Comparison of ENCODE assay signal across 1 cellular context in the genomic region with DNA sequence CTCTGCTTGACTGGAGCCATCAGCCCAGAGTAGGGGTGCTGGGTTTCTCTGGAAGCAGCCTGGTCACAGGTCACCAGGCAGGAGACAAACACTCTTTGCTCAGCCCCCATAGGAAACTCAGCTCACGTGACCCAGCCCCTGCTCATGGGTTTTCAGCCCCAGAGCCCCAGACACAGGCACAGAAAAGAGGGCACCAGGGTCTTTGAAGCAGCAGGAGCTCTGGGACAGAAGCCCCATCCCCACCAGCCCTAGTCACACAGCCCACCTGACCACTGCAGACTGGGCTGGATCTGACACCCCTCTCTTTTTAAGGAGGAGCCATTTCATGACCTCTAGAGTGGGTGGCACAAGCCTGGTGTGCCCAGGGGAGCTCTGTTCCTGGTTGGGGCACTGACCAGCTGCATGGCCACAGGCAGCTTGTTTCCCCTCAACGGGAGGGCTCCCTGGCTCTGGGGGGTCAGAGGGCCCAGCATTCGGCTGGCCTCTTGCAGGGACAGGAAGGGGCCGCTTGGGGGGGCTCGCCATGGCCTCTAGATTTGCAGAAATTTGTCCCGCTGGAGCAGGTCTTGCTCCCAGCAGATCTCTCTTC.
TF ChIP-seq lines count a peak whose summit lies in the region.

No MANE protein-coding gene starts in this region.

TF ChIP-seq in HepG2, 621 proteins besides CTCF, POLR2A, EP300 and RAD21 (continued from another document and continues in another):
- TF ChIP-seq DMAP1 (CRISPR knock-in tag; IDR thresholded peaks at IDR 0.05) (no peak), ZFP62 (CRISPR knock-in tag; IDR thresholded peaks at IDR 0.05) (no peak), MYNN (CRISPR knock-in tag; IDR thresholded peaks at IDR 0.05; ENCODE audit: low read depth) (no peak), ZNF343 (CRISPR knock-in tag; IDR thresholded peaks at IDR 0.05) (no peak), YY1 (IDR thresholded peaks at IDR 0.05; ENCODE audit: insufficient read depth, insufficient replicate concordance, low read depth, low read length) (no peak), AKAP8 (CRISPR knock-in tag; IDR thresholded peaks at IDR 0.05) (no peak), HDAC1 (CRISPR knock-in tag; IDR thresholded peaks at IDR 0.05) (0 out of 2 replicates have a peak, but pooled peaks have one; percentile 4), NCOR1 (IDR thresholded peaks at IDR 0.05; ENCODE audit: borderline replicate concordance, low read length) (no peak), MYC (CRISPR knock-in tag; IDR thresholded peaks at IDR 0.05; ENCODE audit: borderline replicate concordance) (no peak), ZNF30 (CRISPR knock-in tag; IDR thresholded peaks at IDR 0.05) (no peak), ZNF747 (CRISPR knock-in tag; IDR thresholded peaks at IDR 0.05; ENCODE audit: borderline replicate concordance) (no peak), AGO1 (IDR thresholded peaks at IDR 0.05; ENCODE audit: low read depth, low read length, poor library complexity, severe bottlenecking) (no peak), CREM (IDR thresholded peaks at IDR 0.05) (no peak), CREM (CRISPR knock-in tag; IDR thresholded peaks at IDR 0.05) (no peak), SYNCRIP (IDR thresholded peaks at IDR 0.05; ENCODE audit: insufficient read depth, low read depth, low read length) (no peak), ZNF549 (CRISPR knock-in tag; IDR thresholded peaks at IDR 0.05) (no peak), ZNF570 (CRISPR knock-in tag; IDR thresholded peaks at IDR 0.05; ENCODE audit: borderline replicate concordance) (no peak), JUN (CRISPR knock-in tag; IDR thresholded peaks at IDR 0.05) (no peak), SP5 (CRISPR knock-in tag; IDR thresholded peaks at IDR 0.05; ENCODE audit: borderline replicate concordance, low read depth) (no peak), GTF3A (CRISPR knock-in tag; conservative IDR thresholded peaks at IDR 0.05) (no peak), SCMH1 (CRISPR knock-in tag; IDR thresholded peaks at IDR 0.05; ENCODE audit: borderline replicate concordance) (no peak), ZMYM3 (CRISPR knock-in tag; IDR thresholded peaks at IDR 0.05) (peak; percentile 38; the same call in 1 of the 2 replicates), IRF2 (CRISPR knock-in tag; IDR thresholded peaks at IDR 0.05) (no peak), ZBTB38 (CRISPR knock-in tag; IDR thresholded peaks at IDR 0.05) (no peak), FOSL1 (CRISPR knock-in tag; IDR thresholded peaks at IDR 0.05; ENCODE audit: borderline replicate concordance) (no peak), NAIF1 (CRISPR knock-in tag; IDR thresholded peaks at IDR 0.05; ENCODE audit: borderline replicate concordance) (no peak), NONO (IDR thresholded peaks at IDR 0.05) (no peak), NONO (CRISPR knock-in tag; conservative IDR thresholded peaks at IDR 0.05) (peak; percentile 26; the same call in 1 of the 2 replicates), ZNF274 (CRISPR knock-in tag; IDR thresholded peaks at IDR 0.05) (no peak), ZNF577 (CRISPR knock-in tag; IDR thresholded peaks at IDR 0.05; ENCODE audit: borderline replicate concordance, low read depth) (no peak), SMARCE1 (IDR thresholded peaks at IDR 0.05; ENCODE audit: borderline replicate concordance) (no peak), SP140L (CRISPR knock-in tag; IDR thresholded peaks at IDR 0.05; ENCODE audit: borderline replicate concordance) (no peak), ZNF564 (CRISPR knock-in tag; IDR thresholded peaks at IDR 0.05) (no peak)
- TF ChIP-seq, protein P1, sequence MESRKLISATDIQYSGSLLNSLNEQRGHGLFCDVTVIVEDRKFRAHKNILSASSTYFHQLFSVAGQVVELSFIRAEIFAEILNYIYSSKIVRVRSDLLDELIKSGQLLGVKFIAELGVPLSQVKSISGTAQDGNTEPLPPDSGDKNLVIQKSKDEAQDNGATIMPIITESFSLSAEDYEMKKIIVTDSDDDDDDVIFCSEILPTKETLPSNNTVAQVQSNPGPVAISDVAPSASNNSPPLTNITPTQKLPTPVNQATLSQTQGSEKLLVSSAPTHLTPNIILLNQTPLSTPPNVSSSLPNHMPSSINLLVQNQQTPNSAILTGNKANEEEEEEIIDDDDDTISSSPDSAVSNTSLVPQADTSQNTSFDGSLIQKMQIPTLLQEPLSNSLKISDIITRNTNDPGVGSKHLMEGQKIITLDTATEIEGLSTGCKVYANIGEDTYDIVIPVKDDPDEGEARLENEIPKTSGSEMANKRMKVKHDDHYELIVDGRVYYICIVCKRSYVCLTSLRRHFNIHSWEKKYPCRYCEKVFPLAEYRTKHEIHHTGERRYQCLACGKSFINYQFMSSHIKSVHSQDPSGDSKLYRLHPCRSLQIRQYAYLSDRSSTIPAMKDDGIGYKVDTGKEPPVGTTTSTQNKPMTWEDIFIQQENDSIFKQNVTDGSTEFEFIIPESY (CRISPR knock-in tag; IDR thresholded peaks at IDR 0.05) = no peak
- TF ChIP-seq, protein P2, sequence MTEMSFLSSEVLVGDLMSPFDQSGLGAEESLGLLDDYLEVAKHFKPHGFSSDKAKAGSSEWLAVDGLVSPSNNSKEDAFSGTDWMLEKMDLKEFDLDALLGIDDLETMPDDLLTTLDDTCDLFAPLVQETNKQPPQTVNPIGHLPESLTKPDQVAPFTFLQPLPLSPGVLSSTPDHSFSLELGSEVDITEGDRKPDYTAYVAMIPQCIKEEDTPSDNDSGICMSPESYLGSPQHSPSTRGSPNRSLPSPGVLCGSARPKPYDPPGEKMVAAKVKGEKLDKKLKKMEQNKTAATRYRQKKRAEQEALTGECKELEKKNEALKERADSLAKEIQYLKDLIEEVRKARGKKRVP (CRISPR knock-in tag; IDR thresholded peaks at IDR 0.05) = no peak
- TF ChIP-seq, protein P3, sequence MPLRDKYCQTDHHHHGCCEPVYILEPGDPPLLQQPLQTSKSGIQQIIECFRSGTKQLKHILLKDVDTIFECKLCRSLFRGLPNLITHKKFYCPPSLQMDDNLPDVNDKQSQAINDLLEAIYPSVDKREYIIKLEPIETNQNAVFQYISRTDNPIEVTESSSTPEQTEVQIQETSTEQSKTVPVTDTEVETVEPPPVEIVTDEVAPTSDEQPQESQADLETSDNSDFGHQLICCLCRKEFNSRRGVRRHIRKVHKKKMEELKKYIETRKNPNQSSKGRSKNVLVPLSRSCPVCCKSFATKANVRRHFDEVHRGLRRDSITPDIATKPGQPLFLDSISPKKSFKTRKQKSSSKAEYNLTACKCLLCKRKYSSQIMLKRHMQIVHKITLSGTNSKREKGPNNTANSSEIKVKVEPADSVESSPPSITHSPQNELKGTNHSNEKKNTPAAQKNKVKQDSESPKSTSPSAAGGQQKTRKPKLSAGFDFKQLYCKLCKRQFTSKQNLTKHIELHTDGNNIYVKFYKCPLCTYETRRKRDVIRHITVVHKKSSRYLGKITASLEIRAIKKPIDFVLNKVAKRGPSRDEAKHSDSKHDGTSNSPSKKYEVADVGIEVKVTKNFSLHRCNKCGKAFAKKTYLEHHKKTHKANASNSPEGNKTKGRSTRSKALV (CRISPR knock-in tag; IDR thresholded peaks at IDR 0.05) = no peak
- TF ChIP-seq, protein P4, sequence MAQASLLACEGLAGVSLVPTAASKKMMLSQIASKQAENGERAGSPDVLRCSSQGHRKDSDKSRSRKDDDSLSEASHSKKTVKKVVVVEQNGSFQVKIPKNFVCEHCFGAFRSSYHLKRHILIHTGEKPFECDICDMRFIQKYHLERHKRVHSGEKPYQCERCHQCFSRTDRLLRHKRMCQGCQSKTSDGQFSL (CRISPR knock-in tag; IDR thresholded peaks at IDR 0.05) = no peak
- TF ChIP-seq, protein P5, sequence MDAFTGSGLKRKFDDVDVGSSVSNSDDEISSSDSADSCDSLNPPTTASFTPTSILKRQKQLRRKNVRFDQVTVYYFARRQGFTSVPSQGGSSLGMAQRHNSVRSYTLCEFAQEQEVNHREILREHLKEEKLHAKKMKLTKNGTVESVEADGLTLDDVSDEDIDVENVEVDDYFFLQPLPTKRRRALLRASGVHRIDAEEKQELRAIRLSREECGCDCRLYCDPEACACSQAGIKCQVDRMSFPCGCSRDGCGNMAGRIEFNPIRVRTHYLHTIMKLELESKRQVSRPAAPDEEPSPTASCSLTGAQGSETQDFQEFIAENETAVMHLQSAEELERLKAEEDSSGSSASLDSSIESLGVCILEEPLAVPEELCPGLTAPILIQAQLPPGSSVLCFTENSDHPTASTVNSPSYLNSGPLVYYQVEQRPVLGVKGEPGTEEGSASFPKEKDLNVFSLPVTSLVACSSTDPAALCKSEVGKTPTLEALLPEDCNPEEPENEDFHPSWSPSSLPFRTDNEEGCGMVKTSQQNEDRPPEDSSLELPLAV (CRISPR knock-in tag; conservative IDR thresholded peaks at IDR 0.05; ENCODE audit: low read depth) = no peak
- TF ChIP-seq, protein P6, sequence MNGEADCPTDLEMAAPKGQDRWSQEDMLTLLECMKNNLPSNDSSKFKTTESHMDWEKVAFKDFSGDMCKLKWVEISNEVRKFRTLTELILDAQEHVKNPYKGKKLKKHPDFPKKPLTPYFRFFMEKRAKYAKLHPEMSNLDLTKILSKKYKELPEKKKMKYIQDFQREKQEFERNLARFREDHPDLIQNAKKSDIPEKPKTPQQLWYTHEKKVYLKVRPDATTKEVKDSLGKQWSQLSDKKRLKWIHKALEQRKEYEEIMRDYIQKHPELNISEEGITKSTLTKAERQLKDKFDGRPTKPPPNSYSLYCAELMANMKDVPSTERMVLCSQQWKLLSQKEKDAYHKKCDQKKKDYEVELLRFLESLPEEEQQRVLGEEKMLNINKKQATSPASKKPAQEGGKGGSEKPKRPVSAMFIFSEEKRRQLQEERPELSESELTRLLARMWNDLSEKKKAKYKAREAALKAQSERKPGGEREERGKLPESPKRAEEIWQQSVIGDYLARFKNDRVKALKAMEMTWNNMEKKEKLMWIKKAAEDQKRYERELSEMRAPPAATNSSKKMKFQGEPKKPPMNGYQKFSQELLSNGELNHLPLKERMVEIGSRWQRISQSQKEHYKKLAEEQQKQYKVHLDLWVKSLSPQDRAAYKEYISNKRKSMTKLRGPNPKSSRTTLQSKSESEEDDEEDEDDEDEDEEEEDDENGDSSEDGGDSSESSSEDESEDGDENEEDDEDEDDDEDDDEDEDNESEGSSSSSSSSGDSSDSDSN (CRISPR knock-in tag; IDR thresholded peaks at IDR 0.05) = 0 out of 2 replicates have a peak, but pooled peaks have one; percentile 6
- TF ChIP-seq, protein P7, sequence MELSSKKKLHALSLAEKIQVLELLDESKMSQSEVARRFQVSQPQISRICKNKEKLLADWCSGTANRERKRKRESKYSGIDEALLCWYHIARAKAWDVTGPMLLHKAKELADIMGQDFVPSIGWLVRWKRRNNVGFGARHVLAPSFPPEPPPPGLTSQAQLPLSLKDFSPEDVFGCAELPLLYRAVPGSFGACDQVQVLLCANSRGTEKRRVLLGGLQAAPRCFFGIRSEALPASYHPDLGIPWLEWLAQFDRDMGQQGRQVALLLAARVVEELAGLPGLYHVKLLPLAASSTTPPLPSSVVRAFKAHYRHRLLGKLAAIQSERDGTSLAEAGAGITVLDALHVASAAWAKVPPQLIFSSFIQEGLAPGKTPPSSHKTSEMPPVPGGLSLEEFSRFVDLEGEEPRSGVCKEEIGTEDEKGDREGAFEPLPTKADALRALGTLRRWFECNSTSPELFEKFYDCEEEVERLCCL (CRISPR knock-in tag; IDR thresholded peaks at IDR 0.05; ENCODE audit: borderline replicate concordance) = 0 out of 2 replicates have a peak, but pooled peaks have one; percentile 71
- TF ChIP-seq, protein P8, sequence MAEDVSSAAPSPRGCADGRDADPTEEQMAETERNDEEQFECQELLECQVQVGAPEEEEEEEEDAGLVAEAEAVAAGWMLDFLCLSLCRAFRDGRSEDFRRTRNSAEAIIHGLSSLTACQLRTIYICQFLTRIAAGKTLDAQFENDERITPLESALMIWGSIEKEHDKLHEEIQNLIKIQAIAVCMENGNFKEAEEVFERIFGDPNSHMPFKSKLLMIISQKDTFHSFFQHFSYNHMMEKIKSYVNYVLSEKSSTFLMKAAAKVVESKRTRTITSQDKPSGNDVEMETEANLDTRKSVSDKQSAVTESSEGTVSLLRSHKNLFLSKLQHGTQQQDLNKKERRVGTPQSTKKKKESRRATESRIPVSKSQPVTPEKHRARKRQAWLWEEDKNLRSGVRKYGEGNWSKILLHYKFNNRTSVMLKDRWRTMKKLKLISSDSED (CRISPR knock-in tag; IDR thresholded peaks at IDR 0.05) = no peak
- TF ChIP-seq, protein P9, sequence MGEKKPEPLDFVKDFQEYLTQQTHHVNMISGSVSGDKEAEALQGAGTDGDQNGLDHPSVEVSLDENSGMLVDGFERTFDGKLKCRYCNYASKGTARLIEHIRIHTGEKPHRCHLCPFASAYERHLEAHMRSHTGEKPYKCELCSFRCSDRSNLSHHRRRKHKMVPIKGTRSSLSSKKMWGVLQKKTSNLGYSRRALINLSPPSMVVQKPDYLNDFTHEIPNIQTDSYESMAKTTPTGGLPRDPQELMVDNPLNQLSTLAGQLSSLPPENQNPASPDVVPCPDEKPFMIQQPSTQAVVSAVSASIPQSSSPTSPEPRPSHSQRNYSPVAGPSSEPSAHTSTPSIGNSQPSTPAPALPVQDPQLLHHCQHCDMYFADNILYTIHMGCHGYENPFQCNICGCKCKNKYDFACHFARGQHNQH (CRISPR knock-in tag; IDR thresholded peaks at IDR 0.05) = no peak
- TF ChIP-seq, protein P10, sequence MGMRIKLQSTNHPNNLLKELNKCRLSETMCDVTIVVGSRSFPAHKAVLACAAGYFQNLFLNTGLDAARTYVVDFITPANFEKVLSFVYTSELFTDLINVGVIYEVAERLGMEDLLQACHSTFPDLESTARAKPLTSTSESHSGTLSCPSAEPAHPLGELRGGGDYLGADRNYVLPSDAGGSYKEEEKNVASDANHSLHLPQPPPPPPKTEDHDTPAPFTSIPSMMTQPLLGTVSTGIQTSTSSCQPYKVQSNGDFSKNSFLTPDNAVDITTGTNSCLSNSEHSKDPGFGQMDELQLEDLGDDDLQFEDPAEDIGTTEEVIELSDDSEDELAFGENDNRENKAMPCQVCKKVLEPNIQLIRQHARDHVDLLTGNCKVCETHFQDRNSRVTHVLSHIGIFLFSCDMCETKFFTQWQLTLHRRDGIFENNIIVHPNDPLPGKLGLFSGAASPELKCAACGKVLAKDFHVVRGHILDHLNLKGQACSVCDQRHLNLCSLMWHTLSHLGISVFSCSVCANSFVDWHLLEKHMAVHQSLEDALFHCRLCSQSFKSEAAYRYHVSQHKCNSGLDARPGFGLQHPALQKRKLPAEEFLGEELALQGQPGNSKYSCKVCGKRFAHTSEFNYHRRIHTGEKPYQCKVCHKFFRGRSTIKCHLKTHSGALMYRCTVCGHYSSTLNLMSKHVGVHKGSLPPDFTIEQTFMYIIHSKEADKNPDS (CRISPR knock-in tag; IDR thresholded peaks at IDR 0.05) = no peak
- TF ChIP-seq, protein P11, sequence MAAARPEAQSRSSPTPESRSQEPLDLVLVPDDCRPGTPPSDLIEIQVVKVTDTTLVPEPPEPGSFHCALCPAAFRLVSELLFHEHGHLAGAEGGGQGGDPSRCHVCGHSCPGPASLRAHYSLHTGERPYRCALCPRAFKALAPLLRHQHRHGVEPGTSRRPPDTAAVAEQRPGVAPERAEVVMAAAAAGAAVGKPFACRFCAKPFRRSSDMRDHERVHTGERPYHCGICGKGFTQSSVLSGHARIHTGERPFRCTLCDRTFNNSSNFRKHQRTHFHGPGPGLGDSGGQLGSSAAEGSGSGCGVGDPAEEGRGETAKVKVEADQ (CRISPR knock-in tag; IDR thresholded peaks at IDR 0.05; ENCODE audit: borderline replicate concordance) = no peak
- TF ChIP-seq, protein P12, sequence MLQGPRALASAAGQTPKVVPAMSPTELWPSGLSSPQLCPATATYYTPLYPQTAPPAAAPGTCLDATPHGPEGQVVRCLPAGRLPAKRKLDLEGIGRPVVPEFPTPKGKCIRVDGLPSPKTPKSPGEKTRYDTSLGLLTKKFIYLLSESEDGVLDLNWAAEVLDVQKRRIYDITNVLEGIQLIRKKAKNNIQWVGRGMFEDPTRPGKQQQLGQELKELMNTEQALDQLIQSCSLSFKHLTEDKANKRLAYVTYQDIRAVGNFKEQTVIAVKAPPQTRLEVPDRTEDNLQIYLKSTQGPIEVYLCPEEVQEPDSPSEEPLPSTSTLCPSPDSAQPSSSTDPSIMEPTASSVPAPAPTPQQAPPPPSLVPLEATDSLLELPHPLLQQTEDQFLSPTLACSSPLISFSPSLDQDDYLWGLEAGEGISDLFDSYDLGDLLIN (CRISPR knock-in tag; IDR thresholded peaks at IDR 0.05; ENCODE audit: borderline replicate concordance) = no peak
